Comparison of ENCODE assay signal across 8 cellular contexts in genomic region chr2:108688818-108689756, GRCh38. TPM values are rescaled to one million over a fixed set of nuclear protein-coding genes. Genes with fewer than 3 reads are reported as not detected.
A peak's percentile ranks its signal among the peaks of the same experiment; 100 is the strongest.
DNase-seq lines count a peak whose midpoint lies in the region; ATAC-seq, FAIRE-seq and TF ChIP-seq lines count a peak whose summit lies in the region.
"Not testable (repeated sequence)": the region's sequence is repeated elsewhere in the genome, so short reads cannot be mapped to it uniquely, and the experiment has no call there.

No MANE protein-coding gene starts in this region.

- H3K4me2 ChIP-seq in endothelial cell of umbilical vein (ENCODE audit: insufficient read depth, low read length), result not testable (repeated sequence)

- not testable (repeated sequence) for H2AFZ ChIP-seq in endothelial cell of umbilical vein (ENCODE audit: low read depth, low read length)

- not testable (repeated sequence) for BruUV-seq in endothelial cell of umbilical vein (replicated peaks; lab: Mats Ljungman, UMichigan)

- dilution Hi-C loops in endothelial cell of umbilical vein (cut with MboI; ENCODE audit: extremely low pct_ligation_motif_present, low sequenced_read_pairs), result not testable (repeated sequence)

- H3K36me3 ChIP-seq in RWPE2 (ENCODE audit: low read depth); endothelial cell of umbilical vein (ENCODE audit: control insufficient read depth in 2 of 2, extremely low read depth in 1 of 2, insufficient read depth in 2 of 2, low read length in 2 of 2): not testable (repeated sequence)
- H3K36me3 ChIP-seq in heart right ventricle, result peaks cover 0 to 30% (median 17%) of the 10 kb centered on the region in 9 donors
- H3K36me3 ChIP-seq in psoas muscle (ENCODE audit: insufficient read depth in 1 of 2, low read depth in 1 of 2), result peaks cover 0 to 24% of the 10 kb centered on the region in 2 donors

- WGBS in heart right ventricle, 2 donors, result 70 to 78% methylated on average over 5 to 9 of the region's 15 CpGs
- WGBS in psoas muscle, 3 donors, result 35 to 63% (median 39%) methylated on average over 3 to 7 of the region's 15 CpGs

- not testable (repeated sequence) for H3K9ac ChIP-seq in endothelial cell of umbilical vein (replicated peaks; ENCODE audit: extremely low read depth, insufficient read depth, low read length)

- CTCF ChIA-PET in endothelial cell of umbilical vein (lab: Charles Lee), result not testable (repeated sequence)

- H3K4me1 ChIP-seq in RWPE2 (ENCODE audit: insufficient read depth, poor library complexity, severe bottlenecking); endothelial cell of umbilical vein (ENCODE audit: control insufficient read depth, extremely low read depth, insufficient read depth, low read length); heart right ventricle; psoas muscle: not testable (repeated sequence)

- DNase-seq in DMS153 (lab: John Stamatoyannopoulos, UW), result peak; percentile 42
- peak; percentile 34 for DNase-seq in LHCN-M2 (ENCODE audit: low read depth)
- peak; percentile 40 to 89 for DNase-seq in NCI-H2081 (lab: John Stamatoyannopoulos, UW)
- DNase-seq in NCI-H69 (lab: John Stamatoyannopoulos, UW), result peak; percentile 84
- not testable (repeated sequence) for DNase-seq in RWPE2 (ENCODE audit: low spot score); heart right ventricle; psoas muscle
- DNase-seq in endothelial cell of umbilical vein (ENCODE audit: low read depth, low spot score), result peak; percentile 63

- not testable (repeated sequence) for H3K79me2 ChIP-seq in endothelial cell of umbilical vein (ENCODE audit: control insufficient read depth, insufficient read depth, low read length)

- POLR2A ChIA-PET in endothelial cell of umbilical vein (lab: Charles Lee), result not testable (repeated sequence)

- not testable (repeated sequence) for H4K20me1 ChIP-seq in endothelial cell of umbilical vein (replicated peaks; ENCODE audit: control insufficient read depth, extremely low read depth, insufficient read depth, low read length)

- TF ChIP-seq CTCF in RWPE2 (IDR thresholded peaks at IDR 0.05; ENCODE audit: poor library complexity, severe bottlenecking); endothelial cell of umbilical vein (IDR thresholded peaks at IDR 0.05; ENCODE audit: extremely low read depth in 1 of 2, insufficient read depth in 1 of 2, low read depth in 1 of 2, low read length in 2 of 2); heart right ventricle (IDR thresholded peaks at IDR 0.05); psoas muscle (IDR thresholded peaks at IDR 0.05): not testable (repeated sequence)

- not testable (repeated sequence) for H3K9me3 ChIP-seq in RWPE2 (ENCODE audit: severe bottlenecking); endothelial cell of umbilical vein (replicated peaks; ENCODE audit: control insufficient read depth, insufficient read depth, low read length); heart right ventricle; psoas muscle

- H3K27ac ChIP-seq in RWPE2 (ENCODE audit: poor library complexity, severe bottlenecking); endothelial cell of umbilical vein (ENCODE audit: insufficient read depth, low read depth, low read length); heart right ventricle; psoas muscle: not testable (repeated sequence)

- not testable (repeated sequence) for H3K4me3 ChIP-seq in RWPE2 (ENCODE audit: severe bottlenecking); endothelial cell of umbilical vein (replicated peaks in 1 of 3; ENCODE audit: insufficient read depth in 1 of 3, low read depth in 1 of 3, low read length in 3 of 3); heart right ventricle; psoas muscle

- H3K27me3 ChIP-seq in RWPE2 (ENCODE audit: insufficient read depth, poor library complexity, severe bottlenecking); endothelial cell of umbilical vein (ENCODE audit: control insufficient read depth in 2 of 2, insufficient read depth in 2 of 2, low read length in 2 of 2); heart right ventricle; psoas muscle (ENCODE audit: insufficient read depth in 3 of 3, low read length in 2 of 3): not testable (repeated sequence)

- not testable (repeated sequence) for FAIRE-seq in endothelial cell of umbilical vein (lab: Jason Lieb, UNC)

- intact Hi-C loops in endothelial cell of umbilical vein (cut with micrococcal nuclease); heart right ventricle (cut with DNase I); psoas muscle (cut with DNase I): not testable (repeated sequence)

- ATAC-seq in RWPE2 (ENCODE audit: low read depth) (peak; percentile 80), heart right ventricle (peak in 5 of 8 donors; percentile 29 to 69 (median 49)), psoas muscle (peak; percentile 28 to 61 (median 58))

- not testable (repeated sequence) for TF ChIP-seq POLR2A in endothelial cell of umbilical vein (IDR thresholded peaks at IDR 0.05; ENCODE audit: low read depth, low read length)

- not testable (repeated sequence) for H3K9me1 ChIP-seq in endothelial cell of umbilical vein (replicated peaks; ENCODE audit: control insufficient read depth, extremely low read depth, insufficient read depth, low read length)

RNA-seq across cellular contexts. Expression of gene RANBP2, which starts 30.2 kb away (rescaled TPM):
- total RNA-seq in LHCN-M2 (2014; rRNA removed) (65.9 and 72.3 TPM in 2 replicates), endothelial cell of umbilical vein (75.6 and 79.4 TPM in 2 replicates), heart right ventricle (10 to 100 TPM; 42.7 to 74.0 (median 56.9) TPM), psoas muscle (10 to 100 TPM; 58.5 to 74.3 (median 70.9) TPM)
- polyA plus RNA-seq in LHCN-M2 (2012), result 8.7 TPM
- polyA plus RNA-seq in endothelial cell of umbilical vein (4.9 and 7.2 TPM in 2 replicates), heart right ventricle (10 to 100 TPM in 1 of 2 donors, 1 to 10 TPM in 1; 8.0 to 11.7 TPM), psoas muscle (10 to 100 TPM; 12.4 to 40.1 (median 13.0) TPM)
- polyA plus RNA-seq in endothelial cell of umbilical vein (2011; cell fraction: cytosol; rRNA removed), result 9.7 and 10.3 TPM in 2 replicates
- polyA plus RNA-seq in endothelial cell of umbilical vein (2011; cell fraction: nucleus; rRNA removed), result 38.0 and 43.8 TPM in 2 replicates
- polyA plus RNA-seq in endothelial cell of umbilical vein (2012), result 38.1 and 51.0 TPM in 2 replicates
- 29.8 and 30.6 TPM in 2 replicates for polyA minus RNA-seq in endothelial cell of umbilical vein
- 23.4 TPM for polyA minus RNA-seq in endothelial cell of umbilical vein (2011; cell fraction: cytosol; rRNA and poly(A)+ RNA removed)
- polyA minus RNA-seq in endothelial cell of umbilical vein (2011; cell fraction: nucleus; rRNA and poly(A)+ RNA removed), result 65.3 and 92.9 TPM in 2 replicates
